Comparison of ENCODE assay signal across 11 cellular contexts in genomic region chr1:116415699-116416533, GRCh38. TPM values are rescaled to one million over a fixed set of nuclear protein-coding genes. Genes with fewer than 3 reads are reported as not detected.
DNase-seq lines count a peak whose midpoint lies in the region; ATAC-seq, FAIRE-seq and TF ChIP-seq lines count a peak whose summit lies in the region.
"Had no signal": no experiment of that assay in that cellular context is flagged by ENCODE, and none has a peak within 500 bp of the region (broad histone marks: within the 10 kb centered on the region; RNA-seq: fewer than 3 reads in every experiment).

No MANE protein-coding gene starts in this region.

- H3K9me2 ChIP-seq in OCI-LY7 (ENCODE audit: insufficient read depth, low read length) = no peaks in the 10 kb centered on the region

- no peak overlapping the region for H2AFZ ChIP-seq in OCI-LY7 (ENCODE audit: low read length)
- no peak overlapping the region for H2AFZ ChIP-seq in H1 (ENCODE audit: low read length)

- no peak overlapping the region for H4K8ac ChIP-seq in H1 (ENCODE audit: extremely low read depth, insufficient read depth, low read length)

- DNase-seq in ELF-1 (ENCODE audit: low read depth, low spot score) = peak; percentile 81
- DNase-seq in OCI-LY7 (ENCODE audit: low spot score) = no peak
- DNase-seq in H1 (ENCODE audit: low read depth in 1 of 2, low spot score in 2 of 2) = no peak
- no peak for DNase-seq in nephron progenitor cell
- no peak for DNase-seq in NCI-H69 (lab: John Stamatoyannopoulos, UW)
- DNase-seq in NCI-H345 treated with DMSO at 0.1 percent for 48 hours (lab: John Stamatoyannopoulos, UW; ENCODE audit: unreplicated experiment) = no peak
- DNase-seq in NCI-H2081 (lab: John Stamatoyannopoulos, UW) = no peak
- DNase-seq: activated T-cell treated with anti-CD3 and anti-CD28 coated beads, Interleukin-2, amount 50 U/mL, for 4 hours; upper lobe of left lung had no signal

- H3K4me2 ChIP-seq in OCI-LY7 (ENCODE audit: low read length) (peak overlapping the region; percentile 88), H1 (ENCODE audit: insufficient read depth in 1 of 2, low read depth in 2 of 2, low read length in 2 of 2) (peak overlapping the region in 1 of 2 experiments; percentile 14; a peak in 2 of 4 replicates)

- H3K27me3 Mint-ChIP-seq in nephron progenitor cell (ENCODE audit: low read depth, poor library complexity) = no peaks in the 10 kb centered on the region

- H3K4me3 ChIP-seq in OCI-LY7 (ENCODE audit: low read depth, low read length, poor library complexity, severe bottlenecking) (no peak overlapping the region), H1 (ENCODE audit: extremely low read depth in 1 of 4, insufficient read depth in 2 of 4, low read depth in 3 of 4, low read length in 4 of 4) (no peak overlapping the region)
- H3K4me3 ChIP-seq: upper lobe of left lung had no signal

- H3K79me1 ChIP-seq in H1 (ENCODE audit: low read depth, low read length) = no peaks in the 10 kb centered on the region

- no peaks in the 10 kb centered on the region for H3K27me3 ChIP-seq in H1 (replicated peaks in 1 of 4; ENCODE audit: control insufficient read depth in 3 of 4, extremely low read depth in 1 of 4, insufficient read depth in 3 of 4, low read length in 3 of 4)
- H3K27me3 ChIP-seq: upper lobe of left lung had no signal

- H3K36me3 Mint-ChIP-seq in nephron progenitor cell (ENCODE audit: low read depth) = no peaks in the 10 kb centered on the region

- peaks cover 9% of the 10 kb centered on the region; the same call in 1 of the 2 replicates for H3K79me2 ChIP-seq in OCI-LY7 (ENCODE audit: insufficient read depth, low read depth, low read length)
- H3K79me2 ChIP-seq in H1 (ENCODE audit: control insufficient read depth in 1 of 2, insufficient read depth in 2 of 2, low read length in 2 of 2) = no peaks in the 10 kb centered on the region

- 70% methylated on average over 4 of the region's 5 CpGs; no CpG with 5 or more reads in 1 of the 2 experiments for WGBS in H1 (ENCODE audit: extremely low coverage in 1 of 2, insufficient coverage in 1 of 2, insufficient read length in 1 of 2, insufficient replicate concordance in 2 of 2, low coverage in 1 of 2, low lambda C conversion rate in 2 of 2, missing lambda C conversion rate in 1 of 2), 2 experiments

- no peaks in the 10 kb centered on the region for H3K9me3 ChIP-seq in OCI-LY7 (ENCODE audit: low read length)
- no peaks in the 10 kb centered on the region for H3K9me3 ChIP-seq in H1 (ENCODE audit: insufficient read depth in 2 of 2, low read depth in 1 of 2, low read length in 1 of 2)
- H3K9me3 ChIP-seq: upper lobe of left lung had no signal

- H3K14ac ChIP-seq in H1 (ENCODE audit: insufficient read length) = no peak overlapping the region

- no peak overlapping the region for H3K56ac ChIP-seq in H1 (replicated peaks; ENCODE audit: insufficient read length, low read depth, low read length)

- H2BK5ac ChIP-seq in H1 (ENCODE audit: low read depth, low read length) = no peak overlapping the region

- no peak overlapping the region for H2BK20ac ChIP-seq in H1 (ENCODE audit: low read length)

- CTCF ChIA-PET in OCI-LY7 (lab: Charles Lee; ENCODE audit: unreplicated experiment) (interaction anchor here (0.6 to 0.9 kb wide), 2 partner anchors 40 to 104 kb away, joined by 5 to 8 read pairs; no protein-coding TSS in a partner anchor), H1 (lab: Charles Lee; ENCODE audit: partially characterized antibody) (interaction anchor here (0.6 to 7.1 kb wide), 16 partner anchors 13 to 394 kb away, joined by 3 to 85 read pairs (median 4); no protein-coding TSS in a partner anchor)

- peak overlapping the region; percentile 45 for H3K4me3 Mint-ChIP-seq in nephron progenitor cell

- peaks cover 34% of the 10 kb centered on the region for H3K4me1 Mint-ChIP-seq in nephron progenitor cell

- no peak overlapping the region for H4K91ac ChIP-seq in H1 (replicated peaks; ENCODE audit: insufficient read length, low read length)

- H3K27ac ChIP-seq in OCI-LY7 (ENCODE audit: low read depth, low read length, poor library complexity, severe bottlenecking) (no peak overlapping the region), H1 (ENCODE audit: low read depth, low read length) (no peak overlapping the region)
- H3K27ac ChIP-seq: upper lobe of left lung had no signal

- no peak overlapping the region for H2BK120ac ChIP-seq in H1 (replicated peaks; ENCODE audit: low read depth, low read length)

- no peak for TF ChIP-seq EP300 in H1 (IDR thresholded peaks at IDR 0.05; ENCODE audit: borderline replicate concordance in 1 of 2, low read depth in 2 of 2, low read length in 2 of 2)

- no peak for FAIRE-seq in H1 (lab: Jason Lieb, UNC)
- FAIRE-seq: RCC 7860 had no signal

- no peak for ATAC-seq in GM21381 (IDR thresholded peaks at IDR 0.05; ENCODE audit: unreplicated experiment)
- ATAC-seq: activated T-cell treated with anti-CD3 and anti-CD28 coated beads, Interleukin-2, amount 50 U/mL, for 4 hours had no signal

- H3K18ac ChIP-seq in H1 (ENCODE audit: extremely low read depth, low read length) = no peak overlapping the region

- peak in 1 of 2 experiments; percentile 31; a peak in 1 of 4 replicates for TF ChIP-seq RAD21 in H1 (IDR thresholded peaks at IDR 0.05 in 1 of 2, conservative IDR thresholded peaks at IDR 0.05 in 1 of 2; ENCODE audit: low read depth in 2 of 2, low read length in 2 of 2)

- intact Hi-C loops in OCI-LY7 (cut with micrococcal nuclease; ENCODE audit: unreplicated experiment) = no loop called here

- no peaks in the 10 kb centered on the region for H3K9me3 Mint-ChIP-seq in nephron progenitor cell
- H3K9me3 Mint-ChIP-seq: activated T-cell treated with anti-CD3 and anti-CD28 coated beads, Interleukin-2, amount 50 U/mL, for 4 hours had no signal

- no peak overlapping the region for H3K9ac ChIP-seq in H1 (replicated peaks in 1 of 4; ENCODE audit: extremely low read depth in 1 of 4, low read depth in 3 of 4, low read length in 3 of 4)

- H3K27ac Mint-ChIP-seq in nephron progenitor cell = peak overlapping the region; percentile 13

- no peak for TF ChIP-seq POLR2A in H1 (IDR thresholded peaks at IDR 0.05; ENCODE audit: control extremely low read depth in 1 of 2, low read depth in 2 of 2, low read length in 2 of 2)

- H3K4me1 ChIP-seq in OCI-LY7 (ENCODE audit: insufficient read depth, low read length, poor library complexity, severe bottlenecking) = peaks cover 30% of the 10 kb centered on the region
- peaks cover 0 to 11% (median 6%) of the 10 kb centered on the region in 4 experiments; a peak in 6 of 7 replicates for H3K4me1 ChIP-seq in H1 (replicated peaks in 1 of 4; ENCODE audit: control insufficient read depth in 3 of 4, insufficient read depth in 4 of 4, low read length in 3 of 4)

- no peak overlapping the region for H3K23ac ChIP-seq in H1 (ENCODE audit: insufficient read length)

- H3K36me3 ChIP-seq in OCI-LY7 (ENCODE audit: insufficient read depth, low read length) (no peaks in the 10 kb centered on the region), H1 (ENCODE audit: control insufficient read depth in 2 of 4, insufficient read depth in 4 of 4, low read length in 3 of 4) (no peaks in the 10 kb centered on the region)
- H3K36me3 ChIP-seq: upper lobe of left lung had no signal

- H4K20me1 ChIP-seq in OCI-LY7 (ENCODE audit: insufficient read depth, low read length) (no peaks in the 10 kb centered on the region), H1 (replicated peaks in 1 of 2; ENCODE audit: control insufficient read depth in 1 of 2, insufficient read depth in 2 of 2, low read length in 2 of 2) (no peaks in the 10 kb centered on the region)

- no peak for TF ChIP-seq CTCF in OCI-LY7 (conservative IDR thresholded peaks at IDR 0.05; ENCODE audit: low read length)
- peak; percentile 18 to 58 (median 23); a peak in 2 of 4 replicates for TF ChIP-seq CTCF in H1 (IDR thresholded peaks at IDR 0.05; ENCODE audit: control extremely low read depth in 1 of 3, insufficient read depth in 1 of 3, low read depth in 1 of 3, low read length in 3 of 3)
- no peak for TF ChIP-seq CTCF in nephron progenitor cell (IDR thresholded peaks at IDR 0.05)

- no peak overlapping the region for H2BK12ac ChIP-seq in H1 (ENCODE audit: low read depth, low read length)

- H3K4ac ChIP-seq in H1 (replicated peaks; ENCODE audit: insufficient read length, low read depth, low read length) = no peak overlapping the region

- BruUV-seq in OCI-LY7 (replicated peaks; lab: Mats Ljungman, UMichigan) = no TSS peak

- no peak overlapping the region for H2AK5ac ChIP-seq in H1 (ENCODE audit: low read depth, low read length)

- H3K23me2 ChIP-seq in H1 (ENCODE audit: low read depth, low read length) = peaks cover 7% of the 10 kb centered on the region

- no peak overlapping the region for H4K5ac ChIP-seq in H1 (ENCODE audit: insufficient read length, low read depth, low read length)

- POLR2A ChIA-PET in OCI-LY7 (lab: Charles Lee) (interaction anchor here (0.8 to 1.7 kb wide), 6 partner anchors 10 to 227 kb away, joined by 3 to 5 read pairs (median 4); no protein-coding TSS in a partner anchor), H1 (lab: Charles Lee; ENCODE audit: partially characterized antibody) (interaction anchor here (1.0 to 4.6 kb wide), 3 partner anchors 9 to 18 kb away, joined by 5 to 23 read pairs (median 6); no protein-coding TSS in a partner anchor)

- H2BK15ac ChIP-seq in H1 (ENCODE audit: low read length) = no peak overlapping the region

TF ChIP-seq in H1, 55 proteins besides CTCF, POLR2A, EP300 and RAD21:
- TF ChIP-seq HDAC6 (IDR thresholded peaks at IDR 0.05; ENCODE audit: low read depth, low read length) (no peak), BACH1 (IDR thresholded peaks at IDR 0.05; ENCODE audit: low read length) (no peak), GABPA (IDR thresholded peaks at IDR 0.05; ENCODE audit: borderline replicate concordance, insufficient read depth, low read length) (no peak), CHD1 (IDR thresholded peaks at IDR 0.05; ENCODE audit: low read depth, low read length) (no peak), POU5F1 (IDR thresholded peaks at IDR 0.05; ENCODE audit: low read depth, low read length) (no peak), TEAD4 (IDR thresholded peaks at IDR 0.05; ENCODE audit: low read depth, low read length) (0 out of 2 replicates have a peak, but pooled peaks have one; percentile 20)

RNA-seq across cellular contexts. Expression of gene ATP1A1, which starts 42.9 kb away (rescaled TPM):
- 66.8 and 74.4 TPM in 2 replicates for total RNA-seq in OCI-LY7 (2014; rRNA removed; shearing (Covaris generic))
- 183 and 186 TPM in 2 replicates for total RNA-seq in OCI-LY7 (2022)
- 325 and 326 TPM in 2 replicates for total RNA-seq in H1 (2021; fragmentation: NEBNext Ultra II Directional; extraction: Animal tissue kit (Norgen Biotek cat#: 25700))
- polyA plus RNA-seq in H1 (2011; rRNA removed) = 196 and 222 TPM in 2 replicates
- polyA plus RNA-seq in H1 (2011; cell fraction: cytosol; rRNA removed) = 303 TPM
- polyA plus RNA-seq in H1 (2011; cell fraction: nucleus; rRNA removed) = 248 TPM
- polyA plus RNA-seq in H1 (2012, experiment 1 of 2) = 307 to 322 TPM (median 314 TPM) in 4 replicates
- polyA plus RNA-seq in H1 (2012, experiment 2 of 2) = 161 TPM
- polyA plus RNA-seq in H1 (2013, experiment 1 of 2) = 339 TPM
- 324 TPM for polyA plus RNA-seq in H1 (2013, experiment 2 of 2)
- polyA minus RNA-seq in H1 (2011; rRNA and poly(A)+ RNA removed) = 506 and 517 TPM in 2 replicates
- polyA minus RNA-seq in H1 (2011; cell fraction: cytosol; rRNA and poly(A)+ RNA removed) = 183 TPM
- 178 TPM for polyA minus RNA-seq in H1 (2011; cell fraction: nucleus; rRNA and poly(A)+ RNA removed)

Comparison
In these comparisons a context has a peak if more than half of its experiments do, and no peak if none do; other contexts are left out.
1. CTCF ChIP-seq: peak in H1 (3 of 3); none in OCI-LY7 (single experiment) and nephron progenitor cell (single experiment).